17 cellular contexts compared by ENCODE assay signal in genomic region chr1:218735436-218735835, GRCh38.
DNase-seq lines count a peak whose midpoint lies in the region; ATAC-seq and TF ChIP-seq lines count a peak whose summit lies in the region.
"Had no signal": no experiment of that assay in that cellular context is flagged by ENCODE, and none has a peak within 500 bp of the region (broad histone marks: within the 10 kb centered on the region; RNA-seq: fewer than 3 reads in every experiment).

No MANE protein-coding gene starts in this region.

- H3K4me1 ChIP-seq in left lung = no peaks in the 10 kb centered on the region

- no peak overlapping the region for H3K27ac ChIP-seq in left lung

- TF ChIP-seq CTCF in left lung (IDR thresholded peaks at IDR 0.05) = no peak

- intact Hi-C loops in left lung (cut with DNase I) = no loop called here

- H3K36me3 ChIP-seq in left lung = no peaks in the 10 kb centered on the region

- H3K9me3 ChIP-seq in left lung = no peaks in the 10 kb centered on the region

- peak; percentile 63 for ATAC-seq in left lung
- ATAC-seq in GM19467 (IDR thresholded peaks at IDR 0.05; ENCODE audit: unreplicated experiment) = no peak
- ATAC-seq in GM18498 (IDR thresholded peaks at IDR 0.05; ENCODE audit: unreplicated experiment) = no peak
- ATAC-seq: activated naive CD4-positive, alpha-beta T cell treated with anti-CD3 and anti-CD28 coated beads, Interleukin-2, amount 50 U/mL, for 72 hours; Panc1; T-cell had no signal

- DNase-seq in AG08395 (ENCODE audit: low spot score) (peak; percentile 70), NCI-H226 (peak; percentile 85), fibroblast of gingiva (ENCODE audit: low read depth) (peak; percentile 51), left lung (no peak), NCI-H2171 (lab: John Stamatoyannopoulos, UW) (no peak), Ammon's horn (ENCODE audit: low spot score) (no peak)
- DNase-seq: activated CD4-positive, CD25-positive, alpha-beta regulatory T cell treated with anti-CD3 and anti-CD28 coated beads, Interleukin-2, amount 50 U/mL, for 72 hours; KBM-7; mesendoderm; NCI-H1694; NCI-H510A treated with DMSO at 0.1 percent for 48 hours; T-cell had no signal

- H3K27me3 ChIP-seq in left lung = no peaks in the 10 kb centered on the region

- no peak overlapping the region for H3K4me3 ChIP-seq in left lung
- H3K4me3 ChIP-seq: coronary artery had no signal

Comparison
In these comparisons a context has a peak if more than half of its experiments do, and no peak if none do; other contexts are left out.
1. DNase-seq: peak in AG08395 (single experiment), NCI-H226 (single experiment) and fibroblast of gingiva (single experiment); none in left lung (0 of 2), NCI-H2171 (single experiment) and Ammon's horn (single experiment).